In genomic region chr2:179936654-179937053, GRCh38 we compare ENCODE assay signal across 8 cellular contexts.
A peak's percentile ranks its signal among the peaks of the same experiment; 100 is the strongest.
DNase-seq lines count a peak whose midpoint lies in the region; ATAC-seq and TF ChIP-seq lines count a peak whose summit lies in the region.

No MANE protein-coding gene starts in this region.

- H3K9me3 Mint-ChIP-seq in endothelial cell (ENCODE audit: unreplicated experiment) = no peaks in the 10 kb centered on the region

- H3K36me3 ChIP-seq in BE2C = no peaks in the 10 kb centered on the region
- H3K36me3 ChIP-seq in NT2/D1 (ENCODE audit: insufficient read depth, insufficient read length, low read length) = no peaks in the 10 kb centered on the region

- peaks cover 3% of the 10 kb centered on the region for H3K27me3 Mint-ChIP-seq in endothelial cell (ENCODE audit: unreplicated experiment)

- H3K27me3 ChIP-seq in BE2C = no peaks in the 10 kb centered on the region
- no peaks in the 10 kb centered on the region for H3K27me3 ChIP-seq in NT2/D1 (ENCODE audit: insufficient read depth, insufficient read length)

- no peak overlapping the region for H3K27ac Mint-ChIP-seq in endothelial cell (ENCODE audit: unreplicated experiment)

- TF ChIP-seq CTCF in BE2C (IDR thresholded peaks at IDR 0.05; ENCODE audit: low read depth, low read length) = peak; percentile 49
- TF ChIP-seq CTCF in endothelial cell (IDR thresholded peaks at IDR 0.05; ENCODE audit: unreplicated experiment) = peak; percentile 74

- H3K9ac ChIP-seq in NT2/D1 (ENCODE audit: insufficient read length, low read depth) = no peak overlapping the region

- no peak overlapping the region for H3K4me3 Mint-ChIP-seq in endothelial cell (ENCODE audit: unreplicated experiment)

- H3K9me3 ChIP-seq in BE2C (no peaks in the 10 kb centered on the region), NT2/D1 (ENCODE audit: insufficient read depth, low read length) (no peaks in the 10 kb centered on the region)

- H3K36me3 Mint-ChIP-seq in endothelial cell (ENCODE audit: low read depth, unreplicated experiment) = no peaks in the 10 kb centered on the region

- DNase-seq in BE2C (peak; percentile 32), NT2/D1 (ENCODE audit: low read depth, low spot score) (peak; percentile 56), endothelial cell (ENCODE audit: low spot score) (peak; percentile 69)
- DNase-seq in stimulated activated CD4-positive, alpha-beta T cell treated with anti-CD3 and anti-CD28 coated beads, Interleukin-12 subunit alpha, Interleukin-12 subunit beta, amount 100 ng/mL, for 48 hours (ENCODE audit: low read depth in 2 of 3, low spot score in 1 of 3) = peak in 2 of 3 donors; percentile 2 to 17
- DNase-seq in NK-92 treated with Interleukin-12 subunit alpha and Interleukin-12 subunit beta, amount 100 ng/mL, for 24 hours (lab: John Stamatoyannopoulos, UW) = no peak

- ATAC-seq in GM19025 (IDR thresholded peaks at IDR 0.05; ENCODE audit: low read depth, unreplicated experiment) (peak; percentile 56), GM19452 (IDR thresholded peaks at IDR 0.05; ENCODE audit: unreplicated experiment) (no peak), GM19035 (IDR thresholded peaks at IDR 0.05; ENCODE audit: unreplicated experiment) (no peak)

- H3K4me1 ChIP-seq in BE2C (no peaks in the 10 kb centered on the region), NT2/D1 (ENCODE audit: insufficient read depth, insufficient read length) (no peaks in the 10 kb centered on the region)

- H3K4me1 Mint-ChIP-seq in endothelial cell (ENCODE audit: unreplicated experiment) = peaks cover 6% of the 10 kb centered on the region

- H3K4me3 ChIP-seq in BE2C (ENCODE audit: low read depth, low read length) = no peak overlapping the region
- H3K4me3 ChIP-seq in NT2/D1 (ENCODE audit: insufficient read length, low read depth) = no peak overlapping the region
